In genomic region chr6:35633579-35634089, GRCh38 we compare ENCODE assay signal across 33 cellular contexts. TPM values are rescaled to one million over a fixed set of nuclear protein-coding genes. Genes with fewer than 3 reads are reported as not detected.
DNase-seq lines count a peak whose midpoint lies in the region; ATAC-seq, FAIRE-seq and TF ChIP-seq lines count a peak whose summit lies in the region.
"Had no signal": no experiment of that assay in that cellular context is flagged by ENCODE, and none has a peak within 500 bp of the region (broad histone marks: within the 10 kb centered on the region; RNA-seq: fewer than 3 reads in every experiment).

No MANE protein-coding gene starts in this region.

- H3K9me3 ChIP-seq in CD4-positive, alpha-beta memory T cell (ENCODE audit: control insufficient read depth in 1 of 2, low read length in 2 of 2), result no peaks in the 10 kb centered on the region
- H3K9me3 ChIP-seq in pancreas, result no peaks in the 10 kb centered on the region
- no peaks in the 10 kb centered on the region for H3K9me3 ChIP-seq in stomach
- H3K9me3 ChIP-seq: lower lobe of right lung, Peyer's patch, right lobe of liver, SJSA1, suprapubic skin had no signal

- H3K27ac ChIP-seq in ACC112 (ENCODE audit: low read depth, low read length), result 0 out of 2 replicates have a peak overlapping the region, but pooled peaks have one; percentile 14
- H3K27ac ChIP-seq in CD4-positive, alpha-beta memory T cell (ENCODE audit: low read depth, low read length), result no peak overlapping the region
- H3K27ac ChIP-seq in pancreas, result peak overlapping the region in 2 of 4 donors; percentile 34 to 66
- H3K27ac ChIP-seq in stomach, result peak overlapping the region in 1 of 5 donors; percentile 6
- H3K27ac ChIP-seq: lower lobe of right lung, right lobe of liver, SJSA1, suprapubic skin had no signal

- no peak for TF ChIP-seq POLR2A in stomach (IDR thresholded peaks at IDR 0.05)

- 62 to 68% methylated on average over 4 of the region's 4 CpGs for WGBS in pancreas, 2 donors
- 79 to 95% (median 89%) methylated on average over 4 of the region's 4 CpGs for WGBS in stomach, 5 donors

- no peak for FAIRE-seq in pancreas (lab: Jason Lieb, UNC)
- FAIRE-seq: astrocyte, H1, HepG2, kidney, TTC549, urothelium cell line had no signal

- ATAC-seq in effector memory CD8-positive, alpha-beta T cell (replicated peaks), result no peak
- peak; percentile 44 to 84 (median 72) for ATAC-seq in pancreas
- ATAC-seq in GM19351 (IDR thresholded peaks at IDR 0.05; ENCODE audit: unreplicated experiment), result no peak
- ATAC-seq: HepG2; stimulated activated naive B cell treated with anti-CD40 and anti-IgM and Interleukin-4, amounts not matched to agents 10 μg/mL and 1 μg/mL and 100 μg/mL, for 72 hours had no signal

- POLR2A ChIA-PET in CD4-positive, alpha-beta memory T cell (lab: Charles Lee; ENCODE audit: partially characterized antibody), result interaction anchor here (0.8 to 1.3 kb wide), 2 partner anchors 9 to 39 kb away, joined by 5 read pairs; no protein-coding TSS in a partner anchor

- CTCF ChIA-PET in CD4-positive, alpha-beta memory T cell (lab: Charles Lee; ENCODE audit: partially characterized antibody), result interaction anchor here (0.6 to 2.2 kb wide), 4 partner anchors 9 to 100 kb away, joined by 3 to 11 read pairs (median 4); no protein-coding TSS in a partner anchor

- no peak for TF ChIP-seq EP300 in stomach (IDR thresholded peaks at IDR 0.05)

- peaks cover 29% of the 10 kb centered on the region for H3K79me2 ChIP-seq in ACC112 (ENCODE audit: control insufficient read depth, insufficient read depth, low read length, unreplicated experiment)

- peak overlapping the region in 5 of 7 donors; percentile 22 to 73 (median 47) for H3K27ac Mint-ChIP-seq in CD4-positive, alpha-beta memory T cell
- H3K27ac Mint-ChIP-seq in effector memory CD8-positive, alpha-beta T cell, result peak overlapping the region; percentile 56 to 61

- H3K9me3 Mint-ChIP-seq in CD4-positive, alpha-beta memory T cell, result no peaks in the 10 kb centered on the region
- H3K9me3 Mint-ChIP-seq in effector memory CD8-positive, alpha-beta T cell, result no peaks in the 10 kb centered on the region
- H3K9me3 Mint-ChIP-seq: CD4-positive, CD25-positive, alpha-beta regulatory T cell; stimulated activated naive B cell treated with anti-CD40 and anti-IgM and Interleukin-4, amounts not matched to agents 10 μg/mL and 1 μg/mL and 100 μg/mL, for 72 hours had no signal

- H3K4me1 ChIP-seq in ACC112 (ENCODE audit: control insufficient read depth, insufficient read depth, low read length, unreplicated experiment), result peaks cover 18% of the 10 kb centered on the region
- H3K4me1 ChIP-seq in CD4-positive, alpha-beta memory T cell (ENCODE audit: insufficient read depth, low read length), result peaks cover 35% of the 10 kb centered on the region
- peaks cover 17 to 43% (median 23%) of the 10 kb centered on the region in 3 donors for H3K4me1 ChIP-seq in pancreas
- H3K4me1 ChIP-seq in stomach, result peaks cover 5 to 20% (median 11%) of the 10 kb centered on the region in 4 donors
- H3K4me1 ChIP-seq: Peyer's patch, right lobe of liver, SJSA1 had no signal

- H3K4me3 ChIP-seq in ACC112 (ENCODE audit: low read depth, low read length), result no peak overlapping the region
- H3K4me3 ChIP-seq in CD4-positive, alpha-beta memory T cell (ENCODE audit: low read length in 2 of 2), result no peak overlapping the region
- no peak overlapping the region for H3K4me3 ChIP-seq in pancreas
- H3K4me3 ChIP-seq in stomach, result no peak overlapping the region
- H3K4me3 ChIP-seq: dorsolateral prefrontal cortex, lower lobe of right lung, Peyer's patch, right lobe of liver, SJSA1, suprapubic skin had no signal

- H3K36me3 Mint-ChIP-seq in CD4-positive, alpha-beta memory T cell, result peaks cover 35 to 63% of the 10 kb centered on the region in 2 donors
- H3K36me3 Mint-ChIP-seq in effector memory CD8-positive, alpha-beta T cell (ENCODE audit: insufficient read depth), result peaks cover 57% of the 10 kb centered on the region

- intact Hi-C loops in CD4-positive, alpha-beta memory T cell (cut with micrococcal nuclease), result no loop called here
- intact Hi-C loops in pancreas (cut with DNase I) (no loop called here), stomach (cut with DNase I; ENCODE audit: low total_unique reads) (no loop called here)

- H3K27me3 Mint-ChIP-seq in CD4-positive, alpha-beta memory T cell, result no peaks in the 10 kb centered on the region
- no peaks in the 10 kb centered on the region for H3K27me3 Mint-ChIP-seq in effector memory CD8-positive, alpha-beta T cell
- H3K27me3 Mint-ChIP-seq: CD4-positive, CD25-positive, alpha-beta regulatory T cell; stimulated activated naive B cell treated with anti-CD40 and anti-IgM and Interleukin-4, amounts not matched to agents 10 μg/mL and 1 μg/mL and 100 μg/mL, for 72 hours had no signal

- peaks cover 47% of the 10 kb centered on the region for H3K36me3 ChIP-seq in ACC112 (ENCODE audit: insufficient read depth, low read length)
- H3K36me3 ChIP-seq in CD4-positive, alpha-beta memory T cell (ENCODE audit: insufficient read depth, low read length), result peaks cover 8% of the 10 kb centered on the region
- peaks cover 0 to 10% (median 3%) of the 10 kb centered on the region in 3 donors for H3K36me3 ChIP-seq in pancreas
- peaks cover 74 to 100% (median 100%) of the 10 kb centered on the region in 4 donors for H3K36me3 ChIP-seq in stomach
- H3K36me3 ChIP-seq: SJSA1 had no signal

- H3K27me3 ChIP-seq in ACC112 (ENCODE audit: insufficient read depth, low read length) (no peaks in the 10 kb centered on the region), pancreas (no peaks in the 10 kb centered on the region), stomach (no peaks in the 10 kb centered on the region)
- no peaks in the 10 kb centered on the region for H3K27me3 ChIP-seq in CD4-positive, alpha-beta memory T cell (ENCODE audit: insufficient read depth, low read length)
- H3K27me3 ChIP-seq: dorsolateral prefrontal cortex, Peyer's patch, right lobe of liver, SJSA1, suprapubic skin had no signal

- no peak overlapping the region for H2AFZ ChIP-seq in ACC112 (ENCODE audit: low read length, unreplicated experiment)

- H3K4me1 Mint-ChIP-seq in CD4-positive, alpha-beta memory T cell, result peaks cover 23 to 55% (median 34%) of the 10 kb centered on the region in 4 donors
- peaks cover 1 to 11% of the 10 kb centered on the region in 2 donors for H3K4me1 Mint-ChIP-seq in effector memory CD8-positive, alpha-beta T cell (ENCODE audit: low read depth in 2 of 2)
- H3K4me1 Mint-ChIP-seq: stimulated activated naive B cell treated with anti-CD40 and anti-IgM and Interleukin-4, amounts not matched to agents 10 μg/mL and 1 μg/mL and 100 μg/mL, for 72 hours had no signal

- no peak for TF ChIP-seq CTCF in pancreas (IDR thresholded peaks at IDR 0.05)
- TF ChIP-seq CTCF in stomach (IDR thresholded peaks at IDR 0.05), result no peak

- H3K4me3 Mint-ChIP-seq in CD4-positive, alpha-beta memory T cell, result no peak overlapping the region
- H3K4me3 Mint-ChIP-seq in effector memory CD8-positive, alpha-beta T cell, result no peak overlapping the region
- H3K4me3 Mint-ChIP-seq: stimulated activated naive B cell treated with anti-CD40 and anti-IgM and Interleukin-4, amounts not matched to agents 10 μg/mL and 1 μg/mL and 100 μg/mL, for 72 hours had no signal

- no peak for DNase-seq in CD4-positive, alpha-beta memory T cell
- DNase-seq in effector memory CD8-positive, alpha-beta T cell, result no peak
- peak in 1 of 6 donors; percentile 37 for DNase-seq in pancreas
- DNase-seq in NCI-H2196 (lab: John Stamatoyannopoulos, UW; ENCODE audit: unreplicated experiment), result no peak
- DNase-seq in stomach, result no peak
- DNase-seq: activated CD4-positive, CD25-positive, alpha-beta regulatory T cell treated with anti-CD3 and anti-CD28 coated beads, Interleukin-2, amount 50 U/mL, for 72 hours; activated naive CD4-positive, alpha-beta T cell treated with anti-CD3 and anti-CD28 coated beads, Interleukin-2, amount 50 U/mL, for 16 hours; activated T-cell treated with anti-CD3 and anti-CD28 coated beads, Interleukin-2, amount 50 U/mL, for 1 hour; caudate nucleus; DMS 273 treated with DMSO at 0.1 percent for 48 hours; dorsolateral prefrontal cortex; EL; glutamatergic neuron; Karpas-422; kidney; lower lobe of right lung; NCI-H1436; NCI-H748 treated with DMSO at 0.1 percent for 48 hours; Peyer's patch; right lobe of liver; stimulated activated CD4-positive, alpha-beta T cell treated with anti-CD3 and anti-CD28 coated beads, Interleukin-4, amount 100 ng/mL, for 24 hours; stimulated activated naive B cell treated with anti-CD40 and anti-IgM and Interleukin-4, amounts not matched to agents 10 μg/mL and 1 μg/mL and 100 μg/mL, for 72 hours; T-helper 1 cell had no signal

RNA-seq across cellular contexts. Expression of gene FKBP5, which starts 55.1 kb away (rescaled TPM):
- total RNA-seq in CD4-positive, alpha-beta memory T cell, result 10 to 100 TPM; 72.9 to 74.2 TPM
- polyA plus RNA-seq in CD4-positive, alpha-beta memory T cell, result 100 to 1,000 TPM in 1 of 2 donors, 10 to 100 TPM in 1; 94.2 to 233 TPM
- 10 to 100 TPM; 13.0 to 78.4 (median 61.3) TPM for total RNA-seq in pancreas
- 10 to 100 TPM; 31.8 to 44.1 TPM for polyA plus RNA-seq in pancreas
- total RNA-seq in stomach, result 100 to 1,000 TPM in 4 of 5 donors, 10 to 100 TPM in 1; 68.1 to 209 (median 168) TPM
- polyA plus RNA-seq in stomach, result 10 to 100 TPM; 89.2 to 97.2 (median 91.1) TPM

Comparison
In these comparisons a context has a peak if more than half of its experiments do, and no peak if none do; other contexts are left out.
1. ATAC-seq: peak in pancreas (4 of 4); none in effector memory CD8-positive, alpha-beta T cell (single experiment) and GM19351 (single experiment).